11 cellular contexts compared by ENCODE assay signal in the genomic region with DNA sequence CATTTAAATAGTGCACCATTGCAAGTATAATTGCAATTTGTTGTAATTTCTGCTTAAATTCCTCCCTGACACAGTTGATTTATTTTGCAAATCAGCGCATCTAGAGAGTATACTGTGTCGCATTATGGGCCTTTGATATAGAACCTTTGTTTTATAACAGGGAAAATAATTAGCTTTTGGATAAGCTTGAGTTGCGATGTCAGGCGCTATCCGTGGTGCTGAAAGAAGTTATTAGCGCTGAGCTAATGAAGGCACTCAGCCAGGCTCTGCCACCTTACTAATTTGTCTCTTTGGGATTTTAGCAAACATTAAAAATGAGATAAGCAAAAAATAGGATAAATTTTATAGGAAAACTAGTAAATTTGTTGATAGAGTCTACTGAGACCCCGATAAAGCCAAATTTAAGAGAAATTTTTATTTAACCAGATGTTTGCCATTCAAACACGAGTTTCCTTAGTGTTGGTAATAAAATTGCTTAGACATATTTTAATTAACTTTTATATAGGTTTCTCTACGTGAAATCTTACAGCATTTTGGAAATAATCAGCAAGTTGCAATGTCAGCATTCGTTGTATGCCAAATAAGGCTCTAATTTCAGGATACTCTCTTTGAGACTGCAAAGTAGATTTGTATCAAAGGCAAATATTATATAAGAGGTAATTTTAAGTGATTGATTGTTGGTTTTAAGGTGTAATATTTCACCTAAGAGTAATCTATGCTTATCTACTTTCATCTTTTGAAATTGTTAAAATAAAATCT.
DNase-seq lines count a peak whose midpoint lies in the region; ATAC-seq, FAIRE-seq and TF ChIP-seq lines count a peak whose summit lies in the region.
"Had no signal": no experiment of that assay in that cellular context is flagged by ENCODE, and none has a peak within 500 bp of the region (broad histone marks: within the 10 kb centered on the region; RNA-seq: fewer than 3 reads in every experiment).

No MANE protein-coding gene starts in this region.

- TF ChIP-seq CTCF in pancreas (IDR thresholded peaks at IDR 0.05): no peak
- TF ChIP-seq CTCF in GM10266 (IDR thresholded peaks at IDR 0.05; ENCODE audit: control insufficient read depth, insufficient read depth, low read depth, missing control alignments): no peak
- no peak for TF ChIP-seq CTCF in vagina (IDR thresholded peaks at IDR 0.05)

- H3K4me1 Mint-ChIP-seq in activated CD4-positive, alpha-beta T cell treated with anti-CD3 and anti-CD28 coated beads for 36 hours: no peaks in the 10 kb centered on the region

- H3K27me3 ChIP-seq in pancreas (peaks cover 0 to 2% (median under 1%) of the 10 kb centered on the region in 4 donors), vagina (no peaks in the 10 kb centered on the region)
- H3K27me3 ChIP-seq: foreskin keratinocyte had no signal

- CTCF ChIA-PET in activated CD4-positive, alpha-beta T cell treated with anti-CD3 and anti-CD28 coated beads for 36 hours (lab: Charles Lee): no interaction called here

- no peaks in the 10 kb centered on the region for H3K4me1 ChIP-seq in pancreas
- no peaks in the 10 kb centered on the region for H3K4me1 ChIP-seq in vagina
- H3K4me1 ChIP-seq: foreskin keratinocyte had no signal

- H3K27ac ChIP-seq in pancreas: no peak overlapping the region
- no peak overlapping the region for H3K27ac ChIP-seq in vagina
- H3K27ac ChIP-seq: foreskin keratinocyte had no signal

- ATAC-seq in activated CD4-positive, alpha-beta T cell treated with anti-CD3 and anti-CD28 coated beads for 36 hours: no peak
- ATAC-seq in pancreas: no peak
- ATAC-seq: foreskin keratinocyte had no signal

- H3K27me3 Mint-ChIP-seq in activated CD4-positive, alpha-beta T cell treated with anti-CD3 and anti-CD28 coated beads for 36 hours: no peaks in the 10 kb centered on the region
- H3K27me3 Mint-ChIP-seq: activated T-cell treated with anti-CD3 and anti-CD28 coated beads, Interleukin-2, amount 50 U/mL, for 24 hours had no signal

- H3K9me3 ChIP-seq in pancreas (no peaks in the 10 kb centered on the region), vagina (no peaks in the 10 kb centered on the region)

- H3K36me3 ChIP-seq in pancreas (no peaks in the 10 kb centered on the region), vagina (no peaks in the 10 kb centered on the region)

- H3K27ac Mint-ChIP-seq in activated CD4-positive, alpha-beta T cell treated with anti-CD3 and anti-CD28 coated beads for 36 hours: no peak overlapping the region
- H3K27ac Mint-ChIP-seq: activated T-cell treated with anti-CD3 and anti-CD28 coated beads, Interleukin-2, amount 50 U/mL, for 24 hours had no signal

- intact Hi-C loops in activated CD4-positive, alpha-beta T cell treated with anti-CD3 and anti-CD28 coated beads for 36 hours (cut with DNase I, micrococcal nuclease): no loop called here
- intact Hi-C loops in pancreas (cut with DNase I): no loop called here
- intact Hi-C loops in vagina (cut with DNase I): no loop called here

- no peak for TF ChIP-seq POLR2A in vagina (IDR thresholded peaks at IDR 0.05)

- no peaks in the 10 kb centered on the region for H3K36me3 Mint-ChIP-seq in activated CD4-positive, alpha-beta T cell treated with anti-CD3 and anti-CD28 coated beads for 36 hours (ENCODE audit: low read depth)

- H3K9me3 Mint-ChIP-seq in activated CD4-positive, alpha-beta T cell treated with anti-CD3 and anti-CD28 coated beads for 36 hours (ENCODE audit: low read depth): peaks cover 9% of the 10 kb centered on the region
- H3K9me3 Mint-ChIP-seq: activated T-cell treated with anti-CD3 and anti-CD28 coated beads, Interleukin-2, amount 50 U/mL, for 24 hours had no signal

- 12 to 16% methylated on average over 10 of the region's 10 CpGs for WGBS in pancreas, 2 donors

- no peak overlapping the region for H3K4me3 Mint-ChIP-seq in activated CD4-positive, alpha-beta T cell treated with anti-CD3 and anti-CD28 coated beads for 36 hours
- H3K4me3 Mint-ChIP-seq: activated T-cell treated with anti-CD3 and anti-CD28 coated beads, Interleukin-2, amount 50 U/mL, for 24 hours had no signal

- peak; percentile 21 for DNase-seq in activated CD4-positive, alpha-beta T cell treated with anti-CD3 and anti-CD28 coated beads for 36 hours
- DNase-seq in activated CD4-positive, alpha-beta T cell treated with anti-CD3 and anti-CD28 coated beads, Interleukin-2, amount 50 U/mL, for 1 hour: no peak
- DNase-seq in NCI-H1105 treated with DMSO at 0.1 percent for 48 hours (lab: John Stamatoyannopoulos, UW) (peak; percentile 53), ecto neural progenitor cell (ENCODE audit: low spot score) (peak; percentile 47), pancreas (peak in 4 of 6 donors; percentile 2 to 15 (median 10)), GM10266 (ENCODE audit: extremely low spot score) (no peak), vagina (ENCODE audit: extremely low spot score in 2 of 2) (no peak)
- no peak for DNase-seq in activated T-cell treated with anti-CD3 and anti-CD28 coated beads, Interleukin-2, amount 50 U/mL, for 1 hour
- DNase-seq: activated T-cell treated with anti-CD3 and anti-CD28 coated beads, Interleukin-2, amount 50 U/mL, for 24 hours; NCI-H526 treated with DMSO at 0.1 percent for 48 hours had no signal

- no peak for FAIRE-seq in pancreas (lab: Jason Lieb, UNC)

- H3K4me3 ChIP-seq in pancreas: no peak overlapping the region
- no peak overlapping the region for H3K4me3 ChIP-seq in vagina

- POLR2A ChIA-PET in activated CD4-positive, alpha-beta T cell treated with anti-CD3 and anti-CD28 coated beads for 36 hours (lab: Charles Lee): no interaction called here

Comparison
In these comparisons a context has a peak if more than half of its experiments do, and no peak if none do; other contexts are left out.
1. DNase-seq: peak in activated CD4-positive, alpha-beta T cell treated with anti-CD3 and anti-CD28 coated beads for 36 hours (single experiment), NCI-H1105 treated with DMSO at 0.1 percent for 48 hours (single experiment), ecto neural progenitor cell (single experiment) and pancreas (4 of 6); none in activated CD4-positive, alpha-beta T cell treated with anti-CD3 and anti-CD28 coated beads, Interleukin-2, amount 50 U/mL, for 1 hour (single experiment), activated T-cell treated with anti-CD3 and anti-CD28 coated beads, Interleukin-2, amount 50 U/mL, for 1 hour (single experiment), GM10266 (single experiment) and vagina (0 of 2).